In the genomic region with DNA sequence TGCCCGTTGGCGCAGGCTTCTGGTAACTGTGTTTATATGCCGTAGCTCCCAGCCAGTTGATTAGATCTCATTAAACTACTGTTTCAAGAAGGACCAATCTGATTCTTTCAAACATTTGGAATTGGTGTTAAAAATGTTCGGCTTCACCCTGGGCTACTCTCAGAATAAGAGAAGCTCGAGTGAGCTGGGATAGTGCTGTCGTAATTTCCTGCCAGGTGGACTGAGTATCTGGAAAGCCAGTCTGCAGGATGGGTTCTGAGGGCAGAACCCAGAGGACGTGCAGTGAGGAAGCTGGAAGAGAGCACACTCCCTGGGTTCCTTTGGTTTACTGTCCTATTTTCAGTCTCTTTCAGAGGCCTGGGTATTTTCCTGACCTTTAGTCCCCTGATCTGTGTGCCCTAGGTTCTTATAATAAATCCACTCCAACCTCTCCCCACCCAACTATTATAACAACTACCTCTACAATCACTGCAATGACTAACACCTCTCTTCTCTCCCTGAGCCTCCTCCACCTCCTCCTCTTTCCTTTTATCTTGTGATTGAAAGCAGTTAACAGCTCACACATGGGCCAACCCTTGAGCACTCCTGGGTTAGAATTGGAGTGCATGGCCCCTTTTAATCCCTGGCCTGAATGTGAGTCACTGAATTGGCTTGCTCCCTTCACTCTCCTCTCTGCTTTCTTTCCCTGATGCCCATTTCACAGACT, we compare ENCODE assay signal across 11 cellular contexts.
DNase-seq lines count a peak whose midpoint lies in the region; ATAC-seq and TF ChIP-seq lines count a peak whose summit lies in the region.
"Had no signal": no experiment of that assay in that cellular context is flagged by ENCODE, and none has a peak within 500 bp of the region (broad histone marks: within the 10 kb centered on the region; RNA-seq: fewer than 3 reads in every experiment).

No MANE protein-coding gene starts in this region.

- H3K36me3 ChIP-seq in left ventricle myocardium inferior = no peaks in the 10 kb centered on the region
- no peaks in the 10 kb centered on the region for H3K36me3 ChIP-seq in brain microvascular endothelial cell (replicated peaks)

- POLR2A ChIA-PET in WTC11 (lab: Charles Lee) = no interaction called here

- H3K4me3 Mint-ChIP-seq in WTC11 = no peak overlapping the region

- no peak for DNase-seq in Right ventricle myocardium superior
- no peak for DNase-seq in left ventricle myocardium inferior
- no peak for DNase-seq in WTC11 (ENCODE audit: low spot score)
- peak; percentile 89 for DNase-seq in islet precursor cell
- DNase-seq in HPDE6-E6E7 (ENCODE audit: extremely low spot score) = no peak
- DNase-seq in brain microvascular endothelial cell = no peak
- DNase-seq in pons (ENCODE audit: low spot score) = no peak

- no peak for TF ChIP-seq CTCF in left ventricle myocardium inferior (IDR thresholded peaks at IDR 0.05; ENCODE audit: borderline replicate concordance)
- TF ChIP-seq CTCF in WTC11 (IDR thresholded peaks at IDR 0.05) = no peak
- TF ChIP-seq CTCF in brain microvascular endothelial cell (IDR thresholded peaks at IDR 0.05; ENCODE audit: low read depth, low read length, missing control alignments) = no peak

- no peak overlapping the region for H3K4me3 ChIP-seq in left ventricle myocardium inferior
- no peak overlapping the region for H3K4me3 ChIP-seq in brain microvascular endothelial cell (ENCODE audit: low read depth, low read length)
- H3K4me3 ChIP-seq: SK-N-MC had no signal

- H3K9me3 Mint-ChIP-seq in WTC11 = no peaks in the 10 kb centered on the region

- H3K27me3 Mint-ChIP-seq in WTC11 (ENCODE audit: low read depth) = no peaks in the 10 kb centered on the region
- H3K27me3 Mint-ChIP-seq: progenitor cell of endocrine pancreas had no signal

- H3K27ac Mint-ChIP-seq in WTC11 = peak overlapping the region; percentile 66

- intact Hi-C loops in Right ventricle myocardium superior (cut with DNase I) (no loop called here), left ventricle myocardium inferior (cut with micrococcal nuclease) (no loop called here)

- H3K9me3 ChIP-seq in left ventricle myocardium inferior (replicated peaks) = peaks cover 6% of the 10 kb centered on the region

- ATAC-seq in Right ventricle myocardium superior (ENCODE audit: poor library complexity) = peak; percentile 12
- peak; percentile 72 for ATAC-seq in WTC11
- ATAC-seq in GM18867 (IDR thresholded peaks at IDR 0.05; ENCODE audit: unreplicated experiment) = no peak

- CTCF ChIA-PET in WTC11 (lab: Charles Lee) = interaction anchor here (0.7 to 1.5 kb wide), 3 partner anchors 9 to 174 kb away, joined by 3 to 7 read pairs (median 4); no protein-coding TSS in a partner anchor

- H3K36me3 Mint-ChIP-seq in WTC11 = no peaks in the 10 kb centered on the region

- no peak overlapping the region for H3K27ac ChIP-seq in left ventricle myocardium inferior (replicated peaks)
- H3K27ac ChIP-seq in brain microvascular endothelial cell = no peak overlapping the region
- H3K27ac ChIP-seq: C4-2B, SK-N-MC had no signal

- in situ Hi-C loops in brain microvascular endothelial cell (cut with HindIII; ENCODE audit: low pct_ligation_motif_present, low sequenced_read_pairs) = no loop called here

- H3K4me1 Mint-ChIP-seq in WTC11 = peaks cover 57% of the 10 kb centered on the region

- H3K4me1 ChIP-seq in left ventricle myocardium inferior = peaks cover 14% of the 10 kb centered on the region

- H3K27me3 ChIP-seq in left ventricle myocardium inferior (ENCODE audit: low read depth) (no peaks in the 10 kb centered on the region), brain microvascular endothelial cell (replicated peaks) (no peaks in the 10 kb centered on the region)

TF ChIP-seq in WTC11, 78 proteins besides CTCF, POLR2A, EP300 and RAD21 (continues in another document):
- TF ChIP-seq ELF4 (CRISPR knock-in tag; IDR thresholded peaks at IDR 0.05; ENCODE audit: low read depth) = no peak
- TF ChIP-seq ZBTB21 (CRISPR knock-in tag; IDR thresholded peaks at IDR 0.05; ENCODE audit: borderline replicate concordance) = no peak
- TF ChIP-seq, protein P1, sequence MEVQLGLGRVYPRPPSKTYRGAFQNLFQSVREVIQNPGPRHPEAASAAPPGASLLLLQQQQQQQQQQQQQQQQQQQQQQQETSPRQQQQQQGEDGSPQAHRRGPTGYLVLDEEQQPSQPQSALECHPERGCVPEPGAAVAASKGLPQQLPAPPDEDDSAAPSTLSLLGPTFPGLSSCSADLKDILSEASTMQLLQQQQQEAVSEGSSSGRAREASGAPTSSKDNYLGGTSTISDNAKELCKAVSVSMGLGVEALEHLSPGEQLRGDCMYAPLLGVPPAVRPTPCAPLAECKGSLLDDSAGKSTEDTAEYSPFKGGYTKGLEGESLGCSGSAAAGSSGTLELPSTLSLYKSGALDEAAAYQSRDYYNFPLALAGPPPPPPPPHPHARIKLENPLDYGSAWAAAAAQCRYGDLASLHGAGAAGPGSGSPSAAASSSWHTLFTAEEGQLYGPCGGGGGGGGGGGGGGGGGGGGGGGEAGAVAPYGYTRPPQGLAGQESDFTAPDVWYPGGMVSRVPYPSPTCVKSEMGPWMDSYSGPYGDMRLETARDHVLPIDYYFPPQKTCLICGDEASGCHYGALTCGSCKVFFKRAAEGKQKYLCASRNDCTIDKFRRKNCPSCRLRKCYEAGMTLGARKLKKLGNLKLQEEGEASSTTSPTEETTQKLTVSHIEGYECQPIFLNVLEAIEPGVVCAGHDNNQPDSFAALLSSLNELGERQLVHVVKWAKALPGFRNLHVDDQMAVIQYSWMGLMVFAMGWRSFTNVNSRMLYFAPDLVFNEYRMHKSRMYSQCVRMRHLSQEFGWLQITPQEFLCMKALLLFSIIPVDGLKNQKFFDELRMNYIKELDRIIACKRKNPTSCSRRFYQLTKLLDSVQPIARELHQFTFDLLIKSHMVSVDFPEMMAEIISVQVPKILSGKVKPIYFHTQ (CRISPR knock-in tag; IDR thresholded peaks at IDR 0.05) = no peak
- TF ChIP-seq, protein P2, sequence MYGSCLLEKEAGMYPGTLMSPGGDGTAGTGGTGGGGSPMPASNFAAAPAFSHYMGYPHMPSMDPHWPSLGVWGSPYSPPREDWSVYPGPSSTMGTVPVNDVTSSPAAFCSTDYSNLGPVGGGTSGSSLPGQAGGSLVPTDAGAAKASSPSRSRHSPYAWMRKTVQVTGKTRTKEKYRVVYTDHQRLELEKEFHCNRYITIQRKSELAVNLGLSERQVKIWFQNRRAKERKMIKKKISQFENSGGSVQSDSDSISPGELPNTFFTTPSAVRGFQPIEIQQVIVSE (CRISPR knock-in tag; IDR thresholded peaks at IDR 0.05; ENCODE audit: borderline replicate concordance) = no peak
- no peak for TF ChIP-seq MYBL2 (CRISPR knock-in tag; IDR thresholded peaks at IDR 0.05)
- TF ChIP-seq ZNF219 (CRISPR knock-in tag; IDR thresholded peaks at IDR 0.05; ENCODE audit: borderline replicate concordance) = no peak
- TF ChIP-seq PRRX2 (CRISPR knock-in tag; IDR thresholded peaks at IDR 0.05) = no peak
- TF ChIP-seq KAT7 (CRISPR knock-in tag; IDR thresholded peaks at IDR 0.05; ENCODE audit: borderline replicate concordance) = no peak
- TF ChIP-seq, protein P3, sequence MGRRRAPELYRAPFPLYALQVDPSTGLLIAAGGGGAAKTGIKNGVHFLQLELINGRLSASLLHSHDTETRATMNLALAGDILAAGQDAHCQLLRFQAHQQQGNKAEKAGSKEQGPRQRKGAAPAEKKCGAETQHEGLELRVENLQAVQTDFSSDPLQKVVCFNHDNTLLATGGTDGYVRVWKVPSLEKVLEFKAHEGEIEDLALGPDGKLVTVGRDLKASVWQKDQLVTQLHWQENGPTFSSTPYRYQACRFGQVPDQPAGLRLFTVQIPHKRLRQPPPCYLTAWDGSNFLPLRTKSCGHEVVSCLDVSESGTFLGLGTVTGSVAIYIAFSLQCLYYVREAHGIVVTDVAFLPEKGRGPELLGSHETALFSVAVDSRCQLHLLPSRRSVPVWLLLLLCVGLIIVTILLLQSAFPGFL (CRISPR knock-in tag; IDR thresholded peaks at IDR 0.05; ENCODE audit: borderline replicate concordance) = no peak
- no peak for TF ChIP-seq GRHL2 (CRISPR knock-in tag; IDR thresholded peaks at IDR 0.05; ENCODE audit: insufficient replicate concordance, severe bottlenecking)
- TF ChIP-seq, protein P4, sequence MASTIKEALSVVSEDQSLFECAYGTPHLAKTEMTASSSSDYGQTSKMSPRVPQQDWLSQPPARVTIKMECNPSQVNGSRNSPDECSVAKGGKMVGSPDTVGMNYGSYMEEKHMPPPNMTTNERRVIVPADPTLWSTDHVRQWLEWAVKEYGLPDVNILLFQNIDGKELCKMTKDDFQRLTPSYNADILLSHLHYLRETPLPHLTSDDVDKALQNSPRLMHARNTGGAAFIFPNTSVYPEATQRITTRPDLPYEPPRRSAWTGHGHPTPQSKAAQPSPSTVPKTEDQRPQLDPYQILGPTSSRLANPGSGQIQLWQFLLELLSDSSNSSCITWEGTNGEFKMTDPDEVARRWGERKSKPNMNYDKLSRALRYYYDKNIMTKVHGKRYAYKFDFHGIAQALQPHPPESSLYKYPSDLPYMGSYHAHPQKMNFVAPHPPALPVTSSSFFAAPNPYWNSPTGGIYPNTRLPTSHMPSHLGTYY (CRISPR knock-in tag; IDR thresholded peaks at IDR 0.05) = no peak
